Comparison of ENCODE assay signal across 12 cellular contexts in genomic region chr21:35658242-35658641, GRCh38.
A peak's percentile ranks its signal among the peaks of the same experiment; 100 is the strongest.
DNase-seq lines count a peak whose midpoint lies in the region; ATAC-seq and TF ChIP-seq lines count a peak whose summit lies in the region.
"Had no signal": no experiment of that assay in that cellular context is flagged by ENCODE, and none has a peak within 500 bp of the region (broad histone marks: within the 10 kb centered on the region; RNA-seq: fewer than 3 reads in every experiment).

No MANE protein-coding gene starts in this region.

- H3K36me3 ChIP-seq in BJ (ENCODE audit: control insufficient read depth, insufficient read depth, low read length) (no peaks in the 10 kb centered on the region), transverse colon (no peaks in the 10 kb centered on the region)
- H3K36me3 ChIP-seq: sigmoid colon had no signal

- no peak overlapping the region for H3K4me3 ChIP-seq in BJ (ENCODE audit: low read depth, low read length)
- H3K4me3 ChIP-seq in transverse colon: no peak overlapping the region
- H3K4me3 ChIP-seq: sigmoid colon had no signal

- 51 to 54% methylated on average over 3 of the region's 3 CpGs for WGBS in transverse colon (ENCODE audit: low coverage in 1 of 2), 2 donors

- POLR2A ChIA-PET in BJ (lab: Charles Lee): interaction anchor here (0.5 kb wide), 1 partner anchor 203 kb away, joined by 3 read pairs; no protein-coding TSS in a partner anchor

- TF ChIP-seq CTCF in BJ (IDR thresholded peaks at IDR 0.05; ENCODE audit: insufficient read depth, low read depth, low read length) (no peak), transverse colon (IDR thresholded peaks at IDR 0.05) (no peak)

- ATAC-seq in GM19035 (IDR thresholded peaks at IDR 0.05; ENCODE audit: unreplicated experiment) (no peak), HG02759 (IDR thresholded peaks at IDR 0.05; ENCODE audit: unreplicated experiment) (no peak), HG02884 (IDR thresholded peaks at IDR 0.05; ENCODE audit: unreplicated experiment) (no peak)
- ATAC-seq: left ventricle myocardium superior had no signal

- CTCF ChIA-PET in BJ (lab: Yijun Ruan, JAX): interaction anchor here (1.4 to 1.5 kb wide), 2 partner anchors 9 to 182 kb away, joined by 5 to 6 read pairs; no protein-coding TSS in a partner anchor

- peak; percentile 70 for DNase-seq in BJ (ENCODE audit: low read depth)
- DNase-seq in KBM-7: peak; percentile 73
- peak; percentile 11 for DNase-seq in amniotic epithelial cell (ENCODE audit: low read depth)
- DNase-seq in midbrain (lab: John Stamatoyannopoulos, UW): peak; percentile 26
- no peak for DNase-seq in transverse colon
- DNase-seq: activated naive CD4-positive, alpha-beta T cell treated with anti-CD3 and anti-CD28 coated beads, Interleukin-2, amount 50 U/mL, for 16 hours; left ventricle myocardium superior; NCI-H524 treated with DMSO at 0.1 percent for 48 hours; sigmoid colon had no signal

- no peak for TF ChIP-seq EP300 in transverse colon (IDR thresholded peaks at IDR 0.05; ENCODE audit: low read depth)

- H3K27ac ChIP-seq in transverse colon: no peak overlapping the region
- H3K27ac ChIP-seq: sigmoid colon had no signal

- intact Hi-C loops in transverse colon (cut with DNase I; ENCODE audit: low total_unique reads): no loop called here

- no peaks in the 10 kb centered on the region for H3K9me3 ChIP-seq in transverse colon
- H3K9me3 ChIP-seq: sigmoid colon had no signal

- TF ChIP-seq POLR2A in transverse colon (IDR thresholded peaks at IDR 0.05): no peak

- H3K27me3 ChIP-seq in BJ (ENCODE audit: control insufficient read depth, insufficient read depth, low read length) (no peaks in the 10 kb centered on the region), transverse colon (no peaks in the 10 kb centered on the region)
- H3K27me3 ChIP-seq: sigmoid colon had no signal

- no peaks in the 10 kb centered on the region for H3K4me1 ChIP-seq in transverse colon
- H3K4me1 ChIP-seq: sigmoid colon had no signal

- in situ Hi-C loops in KBM-7 (cut with MboI; ENCODE audit: low pct_unique_long_range_greater_than_20kb, low sequenced_read_pairs) (loop anchor here (25.0 kb wide), 1 partner anchor 104 kb away; no protein-coding TSS in a partner anchor), transverse colon (cut with MboI; ENCODE audit: low pct_ligation_motif_present in 1 of 4, low pct_unique_long_range_greater_than_20kb in 1 of 4, low sequenced_read_pairs in 3 of 4) (no loop called here)
